ENCODE assay signal across 1 cellular context in the genomic region with DNA sequence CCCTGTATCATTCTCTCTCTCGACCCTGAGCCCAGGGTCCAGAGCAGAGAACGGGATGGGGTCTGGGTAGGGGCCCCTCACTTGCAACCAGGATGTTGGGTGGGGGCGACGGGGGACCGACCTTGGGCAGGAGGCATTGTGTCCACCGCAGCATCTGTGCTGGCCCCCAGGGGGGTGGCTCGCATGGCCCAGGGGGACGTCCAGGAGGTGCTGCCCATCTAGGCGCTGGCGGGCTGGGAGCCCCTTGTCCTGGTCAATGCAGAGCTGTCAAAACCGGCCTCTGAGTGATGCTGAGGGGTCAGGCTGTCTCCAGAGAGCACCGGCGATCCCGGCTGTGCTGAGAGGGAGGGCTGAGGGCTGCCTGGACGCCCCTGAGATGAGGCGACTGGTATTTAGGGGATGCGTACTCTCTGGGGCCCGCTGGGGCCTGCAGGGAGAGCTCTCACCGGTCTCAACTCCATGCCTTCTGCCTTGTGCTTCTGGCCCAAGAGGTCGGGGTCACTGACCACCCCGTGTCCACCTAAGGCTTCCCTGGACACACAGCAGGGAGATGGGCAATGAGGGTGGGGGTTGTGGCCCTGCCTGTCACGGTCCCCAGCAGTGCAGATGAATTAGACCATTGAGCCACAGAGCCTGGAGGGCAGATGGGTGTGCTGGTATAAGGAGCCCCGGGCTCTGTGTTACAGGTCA.
TF ChIP-seq lines count a peak whose summit lies in the region.

No MANE protein-coding gene starts in this region.

TF ChIP-seq in K562, 482 proteins besides CTCF, POLR2A, EP300 and RAD21 (continued from another document):
- TF ChIP-seq EWSR1 (IDR thresholded peaks at IDR 0.05; ENCODE audit: borderline replicate concordance, low read depth, partially characterized antibody): peak; percentile 41
- no peak for TF ChIP-seq ZNF354B (CRISPR knock-in tag; IDR thresholded peaks at IDR 0.05)
- TF ChIP-seq, protein P1, sequence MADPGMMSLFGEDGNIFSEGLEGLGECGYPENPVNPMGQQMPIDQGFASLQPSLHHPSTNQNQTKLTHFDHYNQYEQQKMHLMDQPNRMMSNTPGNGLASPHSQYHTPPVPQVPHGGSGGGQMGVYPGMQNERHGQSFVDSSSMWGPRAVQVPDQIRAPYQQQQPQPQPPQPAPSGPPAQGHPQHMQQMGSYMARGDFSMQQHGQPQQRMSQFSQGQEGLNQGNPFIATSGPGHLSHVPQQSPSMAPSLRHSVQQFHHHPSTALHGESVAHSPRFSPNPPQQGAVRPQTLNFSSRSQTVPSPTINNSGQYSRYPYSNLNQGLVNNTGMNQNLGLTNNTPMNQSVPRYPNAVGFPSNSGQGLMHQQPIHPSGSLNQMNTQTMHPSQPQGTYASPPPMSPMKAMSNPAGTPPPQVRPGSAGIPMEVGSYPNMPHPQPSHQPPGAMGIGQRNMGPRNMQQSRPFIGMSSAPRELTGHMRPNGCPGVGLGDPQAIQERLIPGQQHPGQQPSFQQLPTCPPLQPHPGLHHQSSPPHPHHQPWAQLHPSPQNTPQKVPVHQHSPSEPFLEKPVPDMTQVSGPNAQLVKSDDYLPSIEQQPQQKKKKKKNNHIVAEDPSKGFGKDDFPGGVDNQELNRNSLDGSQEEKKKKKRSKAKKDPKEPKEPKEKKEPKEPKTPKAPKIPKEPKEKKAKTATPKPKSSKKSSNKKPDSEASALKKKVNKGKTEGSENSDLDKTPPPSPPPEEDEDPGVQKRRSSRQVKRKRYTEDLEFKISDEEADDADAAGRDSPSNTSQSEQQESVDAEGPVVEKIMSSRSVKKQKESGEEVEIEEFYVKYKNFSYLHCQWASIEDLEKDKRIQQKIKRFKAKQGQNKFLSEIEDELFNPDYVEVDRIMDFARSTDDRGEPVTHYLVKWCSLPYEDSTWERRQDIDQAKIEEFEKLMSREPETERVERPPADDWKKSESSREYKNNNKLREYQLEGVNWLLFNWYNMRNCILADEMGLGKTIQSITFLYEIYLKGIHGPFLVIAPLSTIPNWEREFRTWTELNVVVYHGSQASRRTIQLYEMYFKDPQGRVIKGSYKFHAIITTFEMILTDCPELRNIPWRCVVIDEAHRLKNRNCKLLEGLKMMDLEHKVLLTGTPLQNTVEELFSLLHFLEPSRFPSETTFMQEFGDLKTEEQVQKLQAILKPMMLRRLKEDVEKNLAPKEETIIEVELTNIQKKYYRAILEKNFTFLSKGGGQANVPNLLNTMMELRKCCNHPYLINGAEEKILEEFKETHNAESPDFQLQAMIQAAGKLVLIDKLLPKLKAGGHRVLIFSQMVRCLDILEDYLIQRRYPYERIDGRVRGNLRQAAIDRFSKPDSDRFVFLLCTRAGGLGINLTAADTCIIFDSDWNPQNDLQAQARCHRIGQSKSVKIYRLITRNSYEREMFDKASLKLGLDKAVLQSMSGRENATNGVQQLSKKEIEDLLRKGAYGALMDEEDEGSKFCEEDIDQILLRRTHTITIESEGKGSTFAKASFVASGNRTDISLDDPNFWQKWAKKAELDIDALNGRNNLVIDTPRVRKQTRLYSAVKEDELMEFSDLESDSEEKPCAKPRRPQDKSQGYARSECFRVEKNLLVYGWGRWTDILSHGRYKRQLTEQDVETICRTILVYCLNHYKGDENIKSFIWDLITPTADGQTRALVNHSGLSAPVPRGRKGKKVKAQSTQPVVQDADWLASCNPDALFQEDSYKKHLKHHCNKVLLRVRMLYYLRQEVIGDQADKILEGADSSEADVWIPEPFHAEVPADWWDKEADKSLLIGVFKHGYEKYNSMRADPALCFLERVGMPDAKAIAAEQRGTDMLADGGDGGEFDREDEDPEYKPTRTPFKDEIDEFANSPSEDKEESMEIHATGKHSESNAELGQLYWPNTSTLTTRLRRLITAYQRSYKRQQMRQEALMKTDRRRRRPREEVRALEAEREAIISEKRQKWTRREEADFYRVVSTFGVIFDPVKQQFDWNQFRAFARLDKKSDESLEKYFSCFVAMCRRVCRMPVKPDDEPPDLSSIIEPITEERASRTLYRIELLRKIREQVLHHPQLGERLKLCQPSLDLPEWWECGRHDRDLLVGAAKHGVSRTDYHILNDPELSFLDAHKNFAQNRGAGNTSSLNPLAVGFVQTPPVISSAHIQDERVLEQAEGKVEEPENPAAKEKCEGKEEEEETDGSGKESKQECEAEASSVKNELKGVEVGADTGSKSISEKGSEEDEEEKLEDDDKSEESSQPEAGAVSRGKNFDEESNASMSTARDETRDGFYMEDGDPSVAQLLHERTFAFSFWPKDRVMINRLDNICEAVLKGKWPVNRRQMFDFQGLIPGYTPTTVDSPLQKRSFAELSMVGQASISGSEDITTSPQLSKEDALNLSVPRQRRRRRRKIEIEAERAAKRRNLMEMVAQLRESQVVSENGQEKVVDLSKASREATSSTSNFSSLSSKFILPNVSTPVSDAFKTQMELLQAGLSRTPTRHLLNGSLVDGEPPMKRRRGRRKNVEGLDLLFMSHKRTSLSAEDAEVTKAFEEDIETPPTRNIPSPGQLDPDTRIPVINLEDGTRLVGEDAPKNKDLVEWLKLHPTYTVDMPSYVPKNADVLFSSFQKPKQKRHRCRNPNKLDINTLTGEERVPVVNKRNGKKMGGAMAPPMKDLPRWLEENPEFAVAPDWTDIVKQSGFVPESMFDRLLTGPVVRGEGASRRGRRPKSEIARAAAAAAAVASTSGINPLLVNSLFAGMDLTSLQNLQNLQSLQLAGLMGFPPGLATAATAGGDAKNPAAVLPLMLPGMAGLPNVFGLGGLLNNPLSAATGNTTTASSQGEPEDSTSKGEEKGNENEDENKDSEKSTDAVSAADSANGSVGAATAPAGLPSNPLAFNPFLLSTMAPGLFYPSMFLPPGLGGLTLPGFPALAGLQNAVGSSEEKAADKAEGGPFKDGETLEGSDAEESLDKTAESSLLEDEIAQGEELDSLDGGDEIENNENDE (IDR thresholded peaks at IDR 0.05; ENCODE audit: low read depth, low read length): peak; percentile 55
